Comparison of ENCODE assay signal across 10 cellular contexts in the genomic region with DNA sequence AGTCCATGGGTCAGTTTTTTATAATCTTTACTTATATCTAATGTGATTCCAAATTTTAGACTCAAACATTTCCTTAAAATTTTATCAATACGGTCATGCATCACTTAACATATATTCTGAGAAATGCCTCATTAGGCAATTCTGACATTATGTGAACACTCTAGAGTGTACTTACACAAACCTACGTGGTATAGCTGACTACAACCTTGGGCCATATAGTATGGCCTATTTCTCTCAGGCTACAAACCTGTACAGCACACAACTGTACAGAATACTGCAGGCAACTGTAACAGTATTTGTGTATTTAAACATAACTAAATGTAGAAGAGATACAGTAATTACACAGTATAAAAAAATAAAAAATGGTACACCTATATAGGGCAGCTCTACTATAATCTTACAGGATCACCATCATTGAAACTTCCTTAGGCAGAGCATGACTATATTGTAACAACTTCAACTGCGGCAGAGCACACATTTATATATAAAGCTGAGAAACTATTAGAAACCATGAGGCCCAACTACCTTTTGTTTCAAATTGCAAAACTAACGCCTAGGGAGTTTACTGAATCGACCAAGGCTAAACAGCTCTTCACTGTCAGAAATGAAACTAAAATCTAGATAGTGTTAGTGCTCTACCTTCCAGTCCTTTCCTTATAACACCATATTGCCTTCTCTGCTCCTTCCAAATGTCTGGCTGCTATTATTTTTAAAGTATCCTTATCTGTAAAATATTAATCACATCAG. TPM values are rescaled to one million over a fixed set of nuclear protein-coding genes. Genes with fewer than 3 reads are reported as not detected.
DNase-seq lines count a peak whose midpoint lies in the region; ATAC-seq and TF ChIP-seq lines count a peak whose summit lies in the region.
"Had no signal": no experiment of that assay in that cellular context is flagged by ENCODE, and none has a peak within 500 bp of the region (broad histone marks: within the 10 kb centered on the region; RNA-seq: fewer than 3 reads in every experiment).

No MANE protein-coding gene starts in this region.

- POLR2A ChIA-PET in A673 (lab: Charles Lee; ENCODE audit: low non-redundant PET) = no interaction called here

- no peaks in the 10 kb centered on the region for H3K9me3 ChIP-seq in A673 (ENCODE audit: low read depth, low read length, poor library complexity, severe bottlenecking)
- H3K9me3 ChIP-seq in WERI-Rb-1 (ENCODE audit: severe bottlenecking) = no peaks in the 10 kb centered on the region
- H3K9me3 ChIP-seq in adrenal gland (replicated peaks in 1 of 3) = no peaks in the 10 kb centered on the region

- 46 to 57% (median 53%) methylated on average over 5 of the region's 5 CpGs for WGBS in adrenal gland, 4 donors

- CTCF ChIA-PET in A673 (lab: Charles Lee) = no interaction called here

- BruUV-seq in A673 (replicated peaks; lab: Mats Ljungman, UMichigan) = no TSS peak

- H3K27ac ChIP-seq in A673 (ENCODE audit: low read depth, low read length, poor library complexity, severe bottlenecking) (peak overlapping the region; percentile 3), WERI-Rb-1 (no peak overlapping the region), adrenal gland (peak overlapping the region in 1 of 5 donors; percentile 0)

- intact Hi-C loops in A673 (cut with micrococcal nuclease; ENCODE audit: unreplicated experiment) = no loop called here
- intact Hi-C loops in adrenal gland (cut with DNase I) = no loop called here

- no peak for TF ChIP-seq CTCF in A673 (conservative IDR thresholded peaks at IDR 0.05; ENCODE audit: low read depth, low read length)
- TF ChIP-seq CTCF in epithelial cell of proximal tubule (conservative IDR thresholded peaks at IDR 0.05; ENCODE audit: low read depth, low read length) = no peak
- TF ChIP-seq CTCF in WERI-Rb-1 (IDR thresholded peaks at IDR 0.05; ENCODE audit: low read depth, low read length) = no peak
- TF ChIP-seq CTCF in adrenal gland (IDR thresholded peaks at IDR 0.05) = no peak

- no peak for TF ChIP-seq POLR2A in adrenal gland (IDR thresholded peaks at IDR 0.05)

- H3K4me1 ChIP-seq in A673 (ENCODE audit: insufficient read depth, low read length, poor library complexity, severe bottlenecking) = peaks cover 24% of the 10 kb centered on the region
- peaks cover 10 to 23% of the 10 kb centered on the region in 2 donors for H3K4me1 ChIP-seq in adrenal gland (replicated peaks in 1 of 2)

- H3K4me3 ChIP-seq in A673 (ENCODE audit: low read depth, low read length, poor library complexity, severe bottlenecking) (peak overlapping the region; percentile 20), epithelial cell of proximal tubule (ENCODE audit: low read depth, low read length) (peak overlapping the region; percentile 31), WERI-Rb-1 (ENCODE audit: low read depth, low read length) (no peak overlapping the region), adrenal gland (peak overlapping the region in 1 of 4 donors; percentile 29)

- DNase-seq in A673 (ENCODE audit: low spot score) (no peak), epithelial cell of proximal tubule (ENCODE audit: low read depth) (no peak), WERI-Rb-1 (no peak), AG20443 (ENCODE audit: low spot score) (no peak), adrenal gland (no peak), NCI-H146 (lab: John Stamatoyannopoulos, UW) (no peak)
- DNase-seq: activated effector memory CD4-positive, alpha-beta T cell treated with anti-CD3 and anti-CD28 coated beads, Interleukin-2, amount 50 U/mL, for 16 hours; kidney glomerular epithelial cell had no signal

- H3K27me3 ChIP-seq in A673 (replicated peaks; ENCODE audit: insufficient read depth, low read depth, low read length, poor library complexity) (no peaks in the 10 kb centered on the region), WERI-Rb-1 (ENCODE audit: insufficient read depth, low read depth, severe bottlenecking) (no peaks in the 10 kb centered on the region), adrenal gland (no peaks in the 10 kb centered on the region)

- H3K36me3 ChIP-seq in A673 (ENCODE audit: insufficient read depth, low read length, poor library complexity, severe bottlenecking) (no peaks in the 10 kb centered on the region), WERI-Rb-1 (no peaks in the 10 kb centered on the region), adrenal gland (replicated peaks in 1 of 2) (no peaks in the 10 kb centered on the region)

- ATAC-seq in GM18909 (IDR thresholded peaks at IDR 0.05; ENCODE audit: poor library complexity, unreplicated experiment) (peak; percentile 39), HG03135 (IDR thresholded peaks at IDR 0.05; ENCODE audit: unreplicated experiment) (peak; percentile 47)

RNA-seq across cellular contexts. Expression of a gene that starts 6.9 kb away (rescaled TPM):
- total RNA-seq in A673 (2021) (138 and 142 TPM in 2 replicates), epithelial cell of proximal tubule (109 and 130 TPM in 2 replicates), adrenal gland (10 to 100 TPM; 35.3 to 84.1 (median 49.5) TPM)
- polyA plus RNA-seq in adrenal gland = 10 to 100 TPM; 11.5 to 33.1 (median 14.4) TPM
